ENCODE assay signal across 8 cellular contexts in the genomic region with DNA sequence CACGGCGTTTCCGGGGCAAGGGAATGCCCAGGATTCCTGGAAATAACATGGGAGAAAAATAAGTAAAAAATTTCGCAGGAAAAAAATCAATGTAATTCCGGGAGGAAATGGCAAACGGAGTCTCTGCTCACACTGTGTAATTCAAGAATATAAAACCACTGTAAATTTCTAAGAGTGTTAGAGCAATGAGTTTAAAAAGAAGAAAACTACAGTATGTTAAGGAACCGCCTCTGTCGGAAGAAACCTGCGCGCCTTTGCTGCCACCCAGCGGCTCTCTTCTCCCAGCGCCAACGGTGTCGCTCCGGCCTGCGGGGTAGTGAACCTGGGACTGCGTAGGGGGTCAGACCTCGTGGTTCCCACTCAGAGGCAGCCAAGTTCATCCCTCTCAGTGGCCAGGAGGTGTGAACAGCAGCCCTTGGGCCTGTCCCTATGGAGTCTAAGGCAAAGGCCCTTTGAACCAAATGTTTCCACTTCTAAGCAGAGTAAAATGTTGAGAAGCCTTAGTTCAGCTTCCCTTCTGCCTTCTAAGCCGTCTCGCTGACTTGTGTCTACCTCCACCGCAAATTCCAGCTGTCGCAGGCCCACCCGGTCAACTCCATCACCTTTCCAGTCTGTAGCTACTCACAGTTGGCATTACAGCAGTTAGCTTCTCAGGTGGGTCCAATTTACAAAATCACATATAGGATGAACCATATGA. TPM values are rescaled to one million over a fixed set of nuclear protein-coding genes. Genes with fewer than 3 reads are reported as not detected.
DNase-seq lines count a peak whose midpoint lies in the region; ATAC-seq, FAIRE-seq and TF ChIP-seq lines count a peak whose summit lies in the region.

No MANE protein-coding gene starts in this region.

- peak; percentile 41 for DNase-seq in D721Med (ENCODE audit: insufficient read length, low spot score)
- DNase-seq in HUDEP-2 (lab: John Stamatoyannopoulos, UW; ENCODE audit: unreplicated experiment in 76 of 76): peak in 71 of 76 experiments; percentile 10 to 84 (median 65)
- peak; percentile 52 for DNase-seq in NT2/D1 (ENCODE audit: low read depth, low spot score)
- DNase-seq in activated CD8-positive, alpha-beta memory T cell treated with anti-CD3 and anti-CD28 coated beads, Interleukin-2, amount 50 U/mL, for 48 hours: peak; percentile 91
- peak; percentile 86 for DNase-seq in endothelial cell of umbilical vein (ENCODE audit: low read depth, low spot score)
- DNase-seq in stimulated activated CD8-positive, alpha-beta memory T cell treated with anti-CD3 and anti-CD28 coated beads, Interleukin-2, amount 100 ng/mL, for 48 hours (ENCODE audit: low read depth in 2 of 2): peak; percentile 76 to 79

- H2AFZ ChIP-seq in endothelial cell of umbilical vein (ENCODE audit: low read depth, low read length): peak overlapping the region; percentile 62

- H3K4me1 ChIP-seq in NT2/D1 (ENCODE audit: insufficient read depth, insufficient read length): no peaks in the 10 kb centered on the region
- peaks cover 10% of the 10 kb centered on the region for H3K4me1 ChIP-seq in endothelial cell of umbilical vein (ENCODE audit: control insufficient read depth, extremely low read depth, insufficient read depth, low read length)
- H3K4me1 ChIP-seq in mononuclear cell (ENCODE audit: insufficient read depth, low read length): peaks cover 49% of the 10 kb centered on the region

- peaks cover 2% of the 10 kb centered on the region for H3K27me3 ChIP-seq in NT2/D1 (ENCODE audit: insufficient read depth, insufficient read length)
- H3K27me3 ChIP-seq in endothelial cell of umbilical vein (ENCODE audit: control insufficient read depth in 2 of 2, insufficient read depth in 2 of 2, low read length in 2 of 2): no peaks in the 10 kb centered on the region
- H3K27me3 ChIP-seq in mononuclear cell (ENCODE audit: insufficient read depth, low read length): no peaks in the 10 kb centered on the region

- dilution Hi-C loops in endothelial cell of umbilical vein (cut with MboI; ENCODE audit: extremely low pct_ligation_motif_present, low sequenced_read_pairs): no loop called here

- TF ChIP-seq CTCF in D721Med (IDR thresholded peaks at IDR 0.05; ENCODE audit: insufficient read depth, missing control alignments) (peak; percentile 87), endothelial cell of umbilical vein (IDR thresholded peaks at IDR 0.05; ENCODE audit: extremely low read depth in 1 of 2, insufficient read depth in 1 of 2, low read depth in 1 of 2, low read length in 2 of 2) (peak; percentile 87 to 96)

- no peaks in the 10 kb centered on the region for H3K9me1 ChIP-seq in endothelial cell of umbilical vein (replicated peaks; ENCODE audit: control insufficient read depth, extremely low read depth, insufficient read depth, low read length)

- intact Hi-C loops in endothelial cell of umbilical vein (cut with micrococcal nuclease): loop anchor here (1.0 to 10.0 kb wide), 7 partner anchors 29 to 1328 kb away; a partner anchor contains a TSS

- POLR2A ChIA-PET in endothelial cell of umbilical vein (lab: Charles Lee): no interaction called here

- no peaks in the 10 kb centered on the region for H4K20me1 ChIP-seq in endothelial cell of umbilical vein (replicated peaks; ENCODE audit: control insufficient read depth, extremely low read depth, insufficient read depth, low read length)

- no peaks in the 10 kb centered on the region for H3K9me3 ChIP-seq in NT2/D1 (ENCODE audit: insufficient read depth, low read length)
- H3K9me3 ChIP-seq in endothelial cell of umbilical vein (replicated peaks; ENCODE audit: control insufficient read depth, insufficient read depth, low read length): no peaks in the 10 kb centered on the region
- H3K9me3 ChIP-seq in mononuclear cell (ENCODE audit: low read depth, low read length): no peaks in the 10 kb centered on the region

- H3K27ac ChIP-seq in endothelial cell of umbilical vein (ENCODE audit: insufficient read depth, low read depth, low read length): peak overlapping the region; percentile 60

- peak; percentile 73 for ATAC-seq in GM21447 (IDR thresholded peaks at IDR 0.05; ENCODE audit: unreplicated experiment)

- no peak for TF ChIP-seq POLR2A in endothelial cell of umbilical vein (IDR thresholded peaks at IDR 0.05; ENCODE audit: low read depth, low read length)

- H3K36me3 ChIP-seq in NT2/D1 (ENCODE audit: insufficient read depth, insufficient read length, low read length): no peaks in the 10 kb centered on the region
- no peaks in the 10 kb centered on the region for H3K36me3 ChIP-seq in endothelial cell of umbilical vein (ENCODE audit: control insufficient read depth in 2 of 2, extremely low read depth in 1 of 2, insufficient read depth in 2 of 2, low read length in 2 of 2)

- BruUV-seq in endothelial cell of umbilical vein (replicated peaks; lab: Mats Ljungman, UMichigan): no TSS peak

- FAIRE-seq in D721Med (lab: Jason Lieb, UNC) (no peak), endothelial cell of umbilical vein (lab: Jason Lieb, UNC) (peak; percentile 80)

- peak overlapping the region; percentile 82 for H3K4me2 ChIP-seq in endothelial cell of umbilical vein (ENCODE audit: insufficient read depth, low read length)

- peaks cover 2% of the 10 kb centered on the region for H3K79me2 ChIP-seq in endothelial cell of umbilical vein (ENCODE audit: control insufficient read depth, insufficient read depth, low read length)

- CTCF ChIA-PET in endothelial cell of umbilical vein (lab: Charles Lee): interaction anchor here (0.8 to 4.4 kb wide), 10 partner anchors 8 to 149 kb away, joined by 3 to 61 read pairs (median 5); no protein-coding TSS in a partner anchor

- H3K4me3 ChIP-seq in NT2/D1 (ENCODE audit: insufficient read length, low read depth): peak overlapping the region; percentile 63
- peak overlapping the region; percentile 63 to 97 (median 85) for H3K4me3 ChIP-seq in endothelial cell of umbilical vein (replicated peaks in 1 of 3; ENCODE audit: insufficient read depth in 1 of 3, low read depth in 1 of 3, low read length in 3 of 3)
- peak overlapping the region; percentile 95 for H3K4me3 ChIP-seq in mononuclear cell (ENCODE audit: low read length)

- H3K9ac ChIP-seq in NT2/D1 (ENCODE audit: insufficient read length, low read depth) (peak overlapping the region; percentile 71), endothelial cell of umbilical vein (replicated peaks; ENCODE audit: extremely low read depth, insufficient read depth, low read length) (peak overlapping the region; percentile 91)

TF ChIP-seq in endothelial cell of umbilical vein, 7 proteins besides CTCF, POLR2A, EP300 and RAD21:
- TF ChIP-seq EZH2 (IDR thresholded peaks at IDR 0.05; ENCODE audit: borderline replicate concordance, low read depth, low read length, severe bottlenecking) (no peak), GATA2 (IDR thresholded peaks at IDR 0.05; ENCODE audit: insufficient read depth, insufficient read length, low read depth, low read length) (no peak)
- TF ChIP-seq, protein P1, sequence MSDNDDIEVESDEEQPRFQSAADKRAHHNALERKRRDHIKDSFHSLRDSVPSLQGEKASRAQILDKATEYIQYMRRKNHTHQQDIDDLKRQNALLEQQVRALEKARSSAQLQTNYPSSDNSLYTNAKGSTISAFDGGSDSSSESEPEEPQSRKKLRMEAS (IDR thresholded peaks at IDR 0.05; ENCODE audit: insufficient read depth, insufficient read length): peak; percentile 39

RNA-seq across cellular contexts. Expression of a gene that starts 0.9 kb away (rescaled TPM):
- 30.9 and 31.1 TPM in 2 replicates for total RNA-seq in endothelial cell of umbilical vein
- 5.7 and 7.3 TPM in 2 replicates for polyA plus RNA-seq in endothelial cell of umbilical vein
- 12.4 and 13.1 TPM in 2 replicates for polyA plus RNA-seq in endothelial cell of umbilical vein (2011; cell fraction: cytosol; rRNA removed)
- polyA plus RNA-seq in endothelial cell of umbilical vein (2011; cell fraction: nucleus; rRNA removed): 7.6 and 12.2 TPM in 2 replicates
- 24.8 and 27.2 TPM in 2 replicates for polyA plus RNA-seq in endothelial cell of umbilical vein (2012)
- polyA minus RNA-seq in endothelial cell of umbilical vein: 7.3 and 10.0 TPM in 2 replicates
- 11.7 TPM for polyA minus RNA-seq in endothelial cell of umbilical vein (2011; cell fraction: cytosol; rRNA and poly(A)+ RNA removed)
- polyA minus RNA-seq in endothelial cell of umbilical vein (2011; cell fraction: nucleus; rRNA and poly(A)+ RNA removed): 7.2 and 8.3 TPM in 2 replicates
- 16.5 TPM for total RNA-seq in mononuclear cell

RNA-seq across cellular contexts. Expression of a gene that starts 28.4 kb away (rescaled TPM):
- total RNA-seq in endothelial cell of umbilical vein: 12.8 and 15.1 TPM in 2 replicates
- polyA plus RNA-seq in endothelial cell of umbilical vein: 11.7 and 16.5 TPM in 2 replicates
- 17.1 and 25.4 TPM in 2 replicates for polyA plus RNA-seq in endothelial cell of umbilical vein (2011; cell fraction: cytosol; rRNA removed)
- polyA plus RNA-seq in endothelial cell of umbilical vein (2011; cell fraction: nucleus; rRNA removed): 5.7 and 6.5 TPM in 2 replicates
- polyA plus RNA-seq in endothelial cell of umbilical vein (2012): 10.6 and 14.6 TPM in 2 replicates
- 3.1 and 3.8 TPM in 2 replicates for polyA minus RNA-seq in endothelial cell of umbilical vein
- polyA minus RNA-seq in endothelial cell of umbilical vein (2011; cell fraction: cytosol; rRNA and poly(A)+ RNA removed): 6.7 TPM
- 2.6 and 2.8 TPM in 2 replicates for polyA minus RNA-seq in endothelial cell of umbilical vein (2011; cell fraction: nucleus; rRNA and poly(A)+ RNA removed)
- total RNA-seq in mononuclear cell: 8.9 TPM

RNA-seq across cellular contexts. Expression of a gene that starts 28.5 kb away (rescaled TPM):
- total RNA-seq in endothelial cell of umbilical vein (11.8 and 14.1 TPM in 2 replicates), mononuclear cell (22.7 TPM)
- 18.5 and 23.9 TPM in 2 replicates for polyA plus RNA-seq in endothelial cell of umbilical vein
- polyA plus RNA-seq in endothelial cell of umbilical vein (2011; cell fraction: cytosol; rRNA removed): 11.2 and 13.2 TPM in 2 replicates
- 30.5 and 33.1 TPM in 2 replicates for polyA plus RNA-seq in endothelial cell of umbilical vein (2011; cell fraction: nucleus; rRNA removed)
- 8.1 and 10.1 TPM in 2 replicates for polyA plus RNA-seq in endothelial cell of umbilical vein (2012)
- 14.6 and 21.7 TPM in 2 replicates for polyA minus RNA-seq in endothelial cell of umbilical vein
- 7.0 TPM for polyA minus RNA-seq in endothelial cell of umbilical vein (2011; cell fraction: cytosol; rRNA and poly(A)+ RNA removed)
- polyA minus RNA-seq in endothelial cell of umbilical vein (2011; cell fraction: nucleus; rRNA and poly(A)+ RNA removed): 20.7 and 24.0 TPM in 2 replicates

Comparison
In these comparisons a context has a peak if more than half of its experiments do, and no peak if none do; other contexts are left out.
1. Peak in every context shown above with its lines: DNase-seq, ATAC-seq, H3K4me3 ChIP-seq and H3K27ac ChIP-seq.
2. DNase-seq: peak in every context shown above with its lines; median percentile 91 in activated CD8-positive, alpha-beta memory T cell treated with anti-CD3 and anti-CD28 coated beads, Interleukin-2, amount 50 U/mL, for 48 hours; 86 in endothelial cell of umbilical vein; 78 in stimulated activated CD8-positive, alpha-beta memory T cell treated with anti-CD3 and anti-CD28 coated beads, Interleukin-2, amount 100 ng/mL, for 48 hours; 65 in HUDEP-2; 52 in NT2/D1; 41 in D721Med.